Comparison of ENCODE assay signal across 8 cellular contexts in the genomic region with DNA sequence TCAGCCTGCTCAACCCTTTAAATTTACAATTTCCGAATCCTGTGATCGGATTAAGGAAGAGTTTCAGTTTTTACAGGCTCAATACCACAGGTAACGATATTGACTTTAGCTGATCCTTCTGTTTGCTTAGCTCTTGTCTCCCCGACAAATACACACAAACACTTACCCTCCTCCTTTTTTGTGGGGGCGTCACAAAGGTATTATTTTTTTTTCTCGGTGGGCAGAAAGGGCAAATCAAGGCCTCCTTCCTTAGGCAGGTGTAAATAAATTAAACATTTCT. TPM values are rescaled to one million over a fixed set of nuclear protein-coding genes. Genes with fewer than 3 reads are reported as not detected.
A peak's percentile ranks its signal among the peaks of the same experiment; 100 is the strongest.
DNase-seq lines count a peak whose midpoint lies in the region; ATAC-seq and TF ChIP-seq lines count a peak whose summit lies in the region.

No MANE protein-coding gene starts in this region.

- H3K4me3 ChIP-seq in WI38 (ENCODE audit: low read depth, low read length) (peak overlapping the region; percentile 81), iPS-18c (ENCODE audit: insufficient read depth, low read depth, low read length) (peak overlapping the region; percentile 56), stomach (peak overlapping the region; percentile 87 to 98 (median 97))

- 1 to 11% (median 5%) methylated on average over 6 of the region's 6 CpGs for WGBS in stomach, 5 donors

- ATAC-seq in HG03280 (IDR thresholded peaks at IDR 0.05; ENCODE audit: unreplicated experiment), result no peak
- ATAC-seq in GM18867 (IDR thresholded peaks at IDR 0.05; ENCODE audit: unreplicated experiment), result no peak
- ATAC-seq in GM21447 (IDR thresholded peaks at IDR 0.05; ENCODE audit: unreplicated experiment), result no peak

- peak; percentile 14 for DNase-seq in NCI-H2171 treated with DMSO at 0.1 percent for 48 hours (lab: John Stamatoyannopoulos, UW)
- no peak for DNase-seq in NCI-H2171 (lab: John Stamatoyannopoulos, UW)
- no peak for DNase-seq in stomach

- no peaks in the 10 kb centered on the region for H3K36me3 ChIP-seq in stomach

- intact Hi-C loops in stomach (cut with DNase I; ENCODE audit: low total_unique reads), result no loop called here

- no peak for TF ChIP-seq POLR2A in stomach (IDR thresholded peaks at IDR 0.05)

- TF ChIP-seq CTCF in WI38 (IDR thresholded peaks at IDR 0.05; ENCODE audit: low read depth, low read length), result no peak
- no peak for TF ChIP-seq CTCF in stomach (IDR thresholded peaks at IDR 0.05)

- H3K27ac ChIP-seq in stomach, result peak overlapping the region; percentile 95 to 99 (median 98)

- H3K9me3 ChIP-seq in iPS-18c (ENCODE audit: control insufficient read depth, insufficient read depth, low read length) (no peaks in the 10 kb centered on the region), stomach (no peaks in the 10 kb centered on the region)

- TF ChIP-seq EP300 in stomach (IDR thresholded peaks at IDR 0.05), result no peak

- H3K27me3 ChIP-seq in stomach, result peaks cover 0 to 8% (median 7%) of the 10 kb centered on the region in 3 donors

- peaks cover 27 to 60% (median 45%) of the 10 kb centered on the region in 4 donors for H3K4me1 ChIP-seq in stomach

RNA-seq across cellular contexts. Expression of gene TLE4, which starts 1.9 kb away (rescaled TPM):
- total RNA-seq in stomach, result 10 to 100 TPM; 18.5 to 85.2 (median 42.0) TPM
- 10 to 100 TPM in 1 of 3 donors, 1 to 10 TPM in 2; 6.2 to 12.4 (median 7.2) TPM for polyA plus RNA-seq in stomach
